Comparison of ENCODE assay signal across 34 cellular contexts in genomic region chr7:26036092-26036491, GRCh38.
A peak's percentile ranks its signal among the peaks of the same experiment; 100 is the strongest.
DNase-seq lines count a peak whose midpoint lies in the region; ATAC-seq, FAIRE-seq and TF ChIP-seq lines count a peak whose summit lies in the region.
"Had no signal": no experiment of that assay in that cellular context is flagged by ENCODE, and none has a peak within 500 bp of the region (broad histone marks: within the 10 kb centered on the region; RNA-seq: fewer than 3 reads in every experiment).

No MANE protein-coding gene starts in this region.

- H3K79me2 ChIP-seq in HepG2 (ENCODE audit: insufficient read depth, low read length): no peaks in the 10 kb centered on the region

- DNase-seq in HepG2 (ENCODE audit: low spot score) (no peak), right lobe of liver (no peak), osteocyte (ENCODE audit: extremely low spot score, unreplicated experiment) (peak; percentile 25), ovary (no peak), hypothalamus (lab: John Stamatoyannopoulos, UW) (no peak)
- DNase-seq: 8988T; ACHN; AML-193; BE2C; C1 segment of cervical spinal cord; Caco-2; Calu3; CD4-positive, alpha-beta memory T cell; CD4-positive, alpha-beta T cell; CD4-positive, CD25-positive, alpha-beta regulatory T cell; CD8-positive, alpha-beta memory T cell; CD8-positive, alpha-beta T cell; COR-L47; DMS 273 treated with DMSO at 0.1 percent for 48 hours; DMS153; DMS79; DMS79 treated with DMSO at 0.1 percent for 48 hours; DND-41; EL had no signal

- H3K27me3 ChIP-seq in HepG2 (ENCODE audit: control insufficient read depth in 1 of 2, insufficient read depth in 2 of 2, low read length in 2 of 2): peaks cover 0 to 8% of the 10 kb centered on the region in 2 experiments; a peak in 2 of 5 replicates
- H3K27me3 ChIP-seq in right lobe of liver: no peaks in the 10 kb centered on the region
- no peaks in the 10 kb centered on the region for H3K27me3 ChIP-seq in ovary
- H3K27me3 ChIP-seq: BLaER1; BLaER1 treated with 17β-estradiol and CSF1 and Interleukin-3, amounts not matched to agents 10 nM and 100 nM had no signal

- in situ Hi-C loops in HepG2 (cut with HindIII; ENCODE audit: extremely low pct_ligation_motif_present, low pct_unique_long_range_greater_than_20kb): no loop called here

- H3K27me3 Mint-ChIP-seq in osteocyte (ENCODE audit: unreplicated experiment): peaks cover 9% of the 10 kb centered on the region

- H3K9me3 Mint-ChIP-seq in osteocyte (ENCODE audit: unreplicated experiment): no peaks in the 10 kb centered on the region
- H3K9me3 Mint-ChIP-seq: CD4-positive, alpha-beta T cell; CD8-positive, alpha-beta memory T cell; CD8-positive, alpha-beta T cell had no signal

- H3K4me3 ChIP-seq in HepG2 (replicated peaks in 1 of 3; ENCODE audit: insufficient read depth in 1 of 3, low read depth in 2 of 3, low read length in 3 of 3): no peak overlapping the region
- no peak overlapping the region for H3K4me3 ChIP-seq in right lobe of liver
- no peak overlapping the region for H3K4me3 ChIP-seq in HEK293 (ENCODE audit: low read depth, low read length)
- no peak overlapping the region for H3K4me3 ChIP-seq in ovary
- H3K4me3 ChIP-seq: A549; BLaER1; BLaER1 treated with 17β-estradiol and CSF1 and Interleukin-3, amounts not matched to agents 10 nM and 100 nM had no signal

- no peaks in the 10 kb centered on the region for H3K36me3 Mint-ChIP-seq in osteocyte (ENCODE audit: unreplicated experiment)
- H3K36me3 Mint-ChIP-seq: CD14-positive monocyte; CD4-positive, alpha-beta memory T cell; CD8-positive, alpha-beta T cell had no signal

- ATAC-seq in HepG2 (no peak), right lobe of liver (no peak)
- ATAC-seq: CD8-positive, alpha-beta T cell had no signal

- no peak for TF ChIP-seq RAD21 in HepG2 (CRISPR knock-in tag; IDR thresholded peaks at IDR 0.05)

- no peaks in the 10 kb centered on the region for H3K4me1 Mint-ChIP-seq in osteocyte (ENCODE audit: unreplicated experiment)
- H3K4me1 Mint-ChIP-seq: B cell had no signal

- H3K4me1 ChIP-seq in HepG2 (ENCODE audit: insufficient read depth, low read length): no peaks in the 10 kb centered on the region
- no peaks in the 10 kb centered on the region for H3K4me1 ChIP-seq in right lobe of liver
- no peaks in the 10 kb centered on the region for H3K4me1 ChIP-seq in HEK293 (ENCODE audit: control insufficient read depth, insufficient read depth, low read length)
- H3K4me1 ChIP-seq in ovary (ENCODE audit: insufficient read depth): no peaks in the 10 kb centered on the region
- H3K4me1 ChIP-seq: A549, BE2C, BLaER1, Caco-2 had no signal

- H3K4me3 Mint-ChIP-seq in osteocyte (ENCODE audit: unreplicated experiment): no peak overlapping the region
- H3K4me3 Mint-ChIP-seq: B cell; CD14-positive monocyte; CD4-positive, alpha-beta memory T cell; CD4-positive, alpha-beta T cell; CD4-positive, CD25-positive, alpha-beta regulatory T cell; CD8-positive, alpha-beta memory T cell; CD8-positive, alpha-beta T cell had no signal

- no peak for TF ChIP-seq POLR2A in HepG2 (IDR thresholded peaks at IDR 0.05; ENCODE audit: insufficient read depth in 1 of 2, low read depth in 2 of 2, low read length in 2 of 2)
- TF ChIP-seq POLR2A in right lobe of liver (IDR thresholded peaks at IDR 0.05): no peak
- TF ChIP-seq POLR2A in ovary (IDR thresholded peaks at IDR 0.05): no peak

- no peak for FAIRE-seq in HepG2 (lab: Jason Lieb, UNC)
- FAIRE-seq: A204.1, A549, D721Med had no signal

- H3K36me3 ChIP-seq in HepG2 (replicated peaks in 1 of 2; ENCODE audit: control insufficient read depth in 1 of 2, insufficient read depth in 2 of 2, low read length in 2 of 2) (no peaks in the 10 kb centered on the region), right lobe of liver (no peaks in the 10 kb centered on the region), HEK293 (ENCODE audit: control insufficient read depth in 2 of 2, insufficient read depth in 1 of 2, low read length in 2 of 2) (no peaks in the 10 kb centered on the region), ovary (no peaks in the 10 kb centered on the region)
- H3K36me3 ChIP-seq: BE2C; BLaER1; BLaER1 treated with 17β-estradiol and CSF1 and Interleukin-3, amounts not matched to agents 10 nM and 100 nM had no signal

- CTCF ChIA-PET in HepG2 (lab: Yijun Ruan, JAX; ENCODE audit: low intra/inter-chr PET ratio, low total read pairs): no interaction called here
- CTCF ChIA-PET in HEK293 (lab: Yijun Ruan, JAX): interaction anchor here (1.4 kb wide), 1 partner anchor 143 kb away, joined by 5 read pairs; no protein-coding TSS in a partner anchor

- BruUV-seq in HepG2 (replicated peaks; lab: Mats Ljungman, UMichigan): no TSS peak

- H2AFZ ChIP-seq in HepG2 (ENCODE audit: low read length): no peak overlapping the region

- POLR2A ChIA-PET in HepG2 (lab: Yijun Ruan, JAX) (no interaction called here), HEK293 (lab: Yijun Ruan, JAX) (no interaction called here)

- no peak overlapping the region for H3K27ac ChIP-seq in HepG2 (ENCODE audit: extremely low read length, insufficient read depth, low read length)
- no peak overlapping the region for H3K27ac ChIP-seq in right lobe of liver
- H3K27ac ChIP-seq in HEK293 (ENCODE audit: extremely low read depth, low read depth, low read length): no peak overlapping the region
- no peak overlapping the region for H3K27ac ChIP-seq in ovary
- H3K27ac ChIP-seq: 22Rv1; A549; BLaER1; BLaER1 treated with 17β-estradiol and CSF1 and Interleukin-3, amounts not matched to agents 10 nM and 100 nM; C4-2B had no signal

- TF ChIP-seq CTCF in HepG2 (CRISPR knock-in tag; IDR thresholded peaks at IDR 0.05) (no peak), right lobe of liver (IDR thresholded peaks at IDR 0.05) (no peak), HEK293 (tag by site-specific recombination; IDR thresholded peaks at IDR 0.05) (no peak), osteocyte (IDR thresholded peaks at IDR 0.05) (no peak), ovary (IDR thresholded peaks at IDR 0.05) (no peak)

- no peak overlapping the region for H3K4me2 ChIP-seq in HepG2 (ENCODE audit: low read depth, low read length)
- H3K4me2 ChIP-seq: A549; BLaER1; BLaER1 treated with 17β-estradiol and CSF1 and Interleukin-3, amounts not matched to agents 10 nM and 100 nM had no signal

- intact Hi-C loops in HepG2 (cut with micrococcal nuclease; ENCODE audit: unreplicated experiment): no loop called here
- intact Hi-C loops in right lobe of liver (cut with DNase I): no loop called here
- intact Hi-C loops in ovary (cut with DNase I): no loop called here

- H3K27ac Mint-ChIP-seq in osteocyte (ENCODE audit: unreplicated experiment): no peak overlapping the region
- H3K27ac Mint-ChIP-seq: B cell; CD4-positive, alpha-beta memory T cell; CD4-positive, alpha-beta T cell; CD4-positive, CD25-positive, alpha-beta regulatory T cell; CD8-positive, alpha-beta memory T cell; CD8-positive, alpha-beta T cell had no signal

- H3K9me3 ChIP-seq in HepG2 (ENCODE audit: low read length) (no peaks in the 10 kb centered on the region), right lobe of liver (no peaks in the 10 kb centered on the region), HEK293 (ENCODE audit: control insufficient read depth, insufficient read depth, low read depth, low read length) (no peaks in the 10 kb centered on the region), ovary (no peaks in the 10 kb centered on the region)
- H3K9me3 ChIP-seq: A549; BE2C; BLaER1; BLaER1 treated with 17β-estradiol and CSF1 and Interleukin-3, amounts not matched to agents 10 nM and 100 nM; Caco-2 had no signal

- no peak overlapping the region for H3K9ac ChIP-seq in HepG2 (ENCODE audit: insufficient read depth, low read depth, low read length)
- H3K9ac ChIP-seq: BLaER1; BLaER1 treated with 17β-estradiol and CSF1 and Interleukin-3, amounts not matched to agents 10 nM and 100 nM had no signal

- no peaks in the 10 kb centered on the region for H4K20me1 ChIP-seq in HepG2 (ENCODE audit: insufficient read depth, low read length)
- H4K20me1 ChIP-seq: BLaER1; BLaER1 treated with 17β-estradiol and CSF1 and Interleukin-3, amounts not matched to agents 10 nM and 100 nM had no signal

- 0% methylated on average over 1 of the region's 1 CpG for WGBS in HepG2 (ENCODE audit: low lambda C conversion rate)
- WGBS in right lobe of liver (ENCODE audit: insufficient coverage, low coverage, low lambda C conversion rate, missing lambda C conversion rate): 73% methylated on average over 1 of the region's 1 CpG
- WGBS in ovary, 3 donors: 73 to 77% (median 76%) methylated on average over 1 of the region's 1 CpG

- TF ChIP-seq EP300 in HepG2 (IDR thresholded peaks at IDR 0.05; ENCODE audit: low read depth in 2 of 2, low read length in 2 of 2) (no peak), HepG2 (CRISPR knock-in tag; IDR thresholded peaks at IDR 0.05; ENCODE audit: borderline replicate concordance) (no peak), ovary (IDR thresholded peaks at IDR 0.05) (no peak)

TF ChIP-seq in HepG2, 621 proteins besides CTCF, POLR2A, EP300 and RAD21 (continues in another document):
- TF ChIP-seq FOXP1 (IDR thresholded peaks at IDR 0.05) (peak; percentile 70; the same call in 1 of the 2 replicates), FOXP1 (CRISPR knock-in tag; IDR thresholded peaks at IDR 0.05) (no peak), TCF12 (IDR thresholded peaks at IDR 0.05) (no peak), TCF12 (CRISPR knock-in tag; IDR thresholded peaks at IDR 0.05) (no peak)

TF ChIP-seq in HEK293, 187 proteins besides CTCF, POLR2A, EP300 and RAD21:
- peak; percentile 77 for TF ChIP-seq SCRT1 (tag by site-specific recombination; IDR thresholded peaks at IDR 0.05; ENCODE audit: borderline replicate concordance)
- no peak for TF ChIP-seq ZNF510 (tag by site-specific recombination; IDR thresholded peaks at IDR 0.05; ENCODE audit: insufficient replicate concordance)
- TF ChIP-seq SCRT2 (tag by site-specific recombination; IDR thresholded peaks at IDR 0.05): peak; percentile 72; the same call in 1 of the 2 replicates
- TF ChIP-seq ZNF398 (tag by site-specific recombination; IDR thresholded peaks at IDR 0.05): no peak
